Comparison of ENCODE assay signal across 17 cellular contexts in the genomic region with DNA sequence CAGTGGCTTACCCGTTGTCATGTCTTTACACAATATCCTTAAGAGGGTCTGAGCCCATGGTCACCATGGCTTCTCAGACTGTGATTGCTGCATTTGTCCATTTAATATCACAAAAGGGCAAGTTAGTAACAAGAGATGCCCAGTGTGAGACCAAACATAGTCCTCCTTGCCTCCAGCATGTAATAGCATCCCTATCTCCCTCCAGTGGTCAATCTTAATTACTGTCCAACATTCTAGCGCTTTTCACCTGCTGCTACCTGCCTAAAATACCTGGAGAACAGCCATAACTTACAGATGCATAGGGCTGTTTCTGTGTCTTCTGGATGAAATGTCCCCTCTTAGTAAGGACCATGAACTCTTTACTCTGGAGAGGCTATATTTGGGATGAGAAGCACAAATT.
DNase-seq lines count a peak whose midpoint lies in the region; ATAC-seq, FAIRE-seq and TF ChIP-seq lines count a peak whose summit lies in the region.
"Had no signal": no experiment of that assay in that cellular context is flagged by ENCODE, and none has a peak within 500 bp of the region (broad histone marks: within the 10 kb centered on the region; RNA-seq: fewer than 3 reads in every experiment).

No MANE protein-coding gene starts in this region.

- H3K4me3 ChIP-seq in Caco-2 (ENCODE audit: low read depth, low read length) = no peak overlapping the region
- no peak overlapping the region for H3K4me3 ChIP-seq in brain microvascular endothelial cell (ENCODE audit: low read depth, low read length)
- H3K4me3 ChIP-seq in keratinocyte (ENCODE audit: control insufficient read depth in 2 of 3, extremely low read depth in 1 of 3, insufficient read depth in 2 of 3, low read depth in 1 of 3, low read length in 3 of 3) = no peak overlapping the region
- H3K4me3 ChIP-seq: gastrocnemius medialis, psoas muscle had no signal

- H2AFZ ChIP-seq in keratinocyte (ENCODE audit: control insufficient read depth, low read length) = no peak overlapping the region

- H3K27ac Mint-ChIP-seq in Caco-2 (ENCODE audit: unreplicated experiment) = no peak overlapping the region
- H3K27ac Mint-ChIP-seq: activated CD4-positive, alpha-beta T cell treated with anti-CD3 and anti-CD28 coated beads for 36 hours; activated T-cell treated with anti-CD3 and anti-CD28 coated beads, Interleukin-2, amount 50 U/mL, for 24 hours; B cell; T-cell had no signal

- in situ Hi-C loops in brain microvascular endothelial cell (cut with HindIII; ENCODE audit: low pct_ligation_motif_present, low sequenced_read_pairs) = no loop called here

- POLR2A ChIA-PET in Caco-2 (lab: Charles Lee) = interaction anchor here (0.6 kb wide), 1 partner anchor 1183 kb away, joined by 3 read pairs; no protein-coding TSS in a partner anchor

- H3K36me3 Mint-ChIP-seq in Caco-2 (ENCODE audit: insufficient read depth, unreplicated experiment) = no peaks in the 10 kb centered on the region
- H3K36me3 Mint-ChIP-seq: T-cell had no signal

- CTCF ChIA-PET in Caco-2 (lab: Charles Lee) = no interaction called here

- no peaks in the 10 kb centered on the region for H4K20me1 ChIP-seq in keratinocyte (ENCODE audit: control insufficient read depth, extremely low read depth, insufficient read depth, low read length)

- H3K9me1 ChIP-seq in keratinocyte (ENCODE audit: control insufficient read depth, extremely low read depth, insufficient read depth, low read length) = no peaks in the 10 kb centered on the region

- no peaks in the 10 kb centered on the region for H3K79me2 ChIP-seq in keratinocyte (ENCODE audit: control insufficient read depth, insufficient read depth, low read length)

- TF ChIP-seq CTCF in Caco-2 (IDR thresholded peaks at IDR 0.05; ENCODE audit: insufficient read depth in 1 of 2, low read depth in 1 of 2, low read length in 1 of 2, severe bottlenecking in 1 of 2, unreplicated experiment in 1 of 2) (peak; percentile 42 to 46), brain microvascular endothelial cell (IDR thresholded peaks at IDR 0.05; ENCODE audit: low read depth, low read length, missing control alignments) (peak; percentile 47), keratinocyte (optimal IDR thresholded peaks at IDR 0.05 in 1 of 3, IDR thresholded peaks at IDR 0.05 in 1 of 3, conservative IDR thresholded peaks at IDR 0.05 in 1 of 3; ENCODE audit: extremely low read depth in 1 of 3, insufficient read depth in 2 of 3, low read length in 3 of 3) (peak in 2 of 3 experiments; percentile 23 to 41)

- dilution Hi-C loops in keratinocyte (cut with MboI; ENCODE audit: extremely low pct_ligation_motif_present, low sequenced_read_pairs) = no loop called here

- H3K9me3 ChIP-seq in Caco-2 = no peaks in the 10 kb centered on the region
- H3K9me3 ChIP-seq in keratinocyte (ENCODE audit: control insufficient read depth, low read depth, low read length) = no peaks in the 10 kb centered on the region
- H3K9me3 ChIP-seq: gastrocnemius medialis, psoas muscle had no signal

- peak in 1 of 2 experiments; percentile 38 for DNase-seq in Caco-2
- DNase-seq in HTR-8/SVneo (ENCODE audit: insufficient read length, low spot score) = no peak
- no peak for DNase-seq in brain microvascular endothelial cell
- DNase-seq in keratinocyte (ENCODE audit: low read depth, low spot score) = no peak
- DNase-seq in NCI-H510A (lab: John Stamatoyannopoulos, UW) = no peak
- no peak for DNase-seq in stimulated activated naive CD4-positive, alpha-beta T cell (lab: John Stamatoyannopoulos, UW)
- DNase-seq: activated CD4-positive, alpha-beta T cell treated with anti-CD3 and anti-CD28 coated beads for 36 hours; activated T-cell treated with anti-CD3 and anti-CD28 coated beads, Interleukin-2, amount 50 U/mL, for 24 hours; DND-41; gastrocnemius medialis; psoas muscle; stimulated activated CD4-positive, alpha-beta T cell treated with anti-CD3 and anti-CD28 coated beads, Interleukin-1b, Interleukin-23, amount 100 ng/mL, for 48 hours; T-cell had no signal

- H3K27ac ChIP-seq in brain microvascular endothelial cell = no peak overlapping the region
- no peak overlapping the region for H3K27ac ChIP-seq in keratinocyte (ENCODE audit: control insufficient read depth, insufficient read depth, low read length)
- H3K27ac ChIP-seq: gastrocnemius medialis, KMS-11, psoas muscle had no signal

- FAIRE-seq in HTR-8/SVneo (lab: Jason Lieb, UNC) (peak; percentile 68), keratinocyte (lab: Jason Lieb, UNC) (no peak)

- no peak overlapping the region for H3K4me3 Mint-ChIP-seq in Caco-2 (ENCODE audit: unreplicated experiment)
- H3K4me3 Mint-ChIP-seq: activated CD4-positive, alpha-beta T cell treated with anti-CD3 and anti-CD28 coated beads for 36 hours; activated T-cell treated with anti-CD3 and anti-CD28 coated beads, Interleukin-2, amount 50 U/mL, for 24 hours; B cell; T-cell had no signal

- H3K4me1 Mint-ChIP-seq in Caco-2 (ENCODE audit: low read depth, unreplicated experiment) = no peaks in the 10 kb centered on the region
- H3K4me1 Mint-ChIP-seq: activated CD4-positive, alpha-beta T cell treated with anti-CD3 and anti-CD28 coated beads for 36 hours; B cell; T-cell had no signal

- H3K9ac ChIP-seq in keratinocyte (ENCODE audit: control insufficient read depth, extremely low read depth, insufficient read depth, low read length) = no peak overlapping the region
- H3K9ac ChIP-seq: KMS-11 had no signal

- H3K27me3 ChIP-seq in Caco-2 (replicated peaks; ENCODE audit: control insufficient read depth, insufficient read depth, low read length) = no peaks in the 10 kb centered on the region
- H3K27me3 ChIP-seq in brain microvascular endothelial cell (replicated peaks) = no peaks in the 10 kb centered on the region
- H3K27me3 ChIP-seq in keratinocyte (ENCODE audit: control insufficient read depth, extremely low read depth, insufficient read depth, low read length) = no peaks in the 10 kb centered on the region
- H3K27me3 ChIP-seq: gastrocnemius medialis had no signal

- H3K4me1 ChIP-seq in Caco-2 = no peaks in the 10 kb centered on the region
- no peaks in the 10 kb centered on the region for H3K4me1 ChIP-seq in keratinocyte (ENCODE audit: control insufficient read depth, extremely low read depth, insufficient read depth, low read length)
- H3K4me1 ChIP-seq: gastrocnemius medialis, psoas muscle had no signal

- ATAC-seq in HG02970 (IDR thresholded peaks at IDR 0.05; ENCODE audit: low FRiP score, unreplicated experiment) (no peak), HG03354 (IDR thresholded peaks at IDR 0.05; ENCODE audit: poor library complexity, severe bottlenecking, unreplicated experiment) (no peak)
- ATAC-seq: activated CD4-positive, alpha-beta T cell treated with anti-CD3 and anti-CD28 coated beads for 36 hours; gastrocnemius medialis; psoas muscle; T-cell had no signal

- H3K36me3 ChIP-seq in Caco-2 (ENCODE audit: control insufficient read depth, insufficient read depth, low read length) (no peaks in the 10 kb centered on the region), brain microvascular endothelial cell (replicated peaks) (no peaks in the 10 kb centered on the region), keratinocyte (ENCODE audit: control insufficient read depth in 2 of 2, extremely low read depth in 1 of 2, insufficient read depth in 2 of 2, low read length in 2 of 2) (no peaks in the 10 kb centered on the region)
- H3K36me3 ChIP-seq: gastrocnemius medialis had no signal

- H3K4me2 ChIP-seq in keratinocyte (ENCODE audit: control insufficient read depth, extremely low read depth, insufficient read depth, low read depth, low read length) = no peak overlapping the region
- H3K4me2 ChIP-seq: KMS-11 had no signal

- BruUV-seq in Caco-2 (replicated peaks; lab: Mats Ljungman, UMichigan) = no TSS peak

- no peaks in the 10 kb centered on the region for H3K9me3 Mint-ChIP-seq in Caco-2 (ENCODE audit: unreplicated experiment)

- no peaks in the 10 kb centered on the region for H3K27me3 Mint-ChIP-seq in Caco-2 (ENCODE audit: insufficient read depth, unreplicated experiment)

- intact Hi-C loops in Caco-2 (cut with micrococcal nuclease; ENCODE audit: unreplicated experiment) = loop anchor here (1.0 to 2.0 kb wide), 3 partner anchors 43 to 113 kb away; no protein-coding TSS in a partner anchor
